Comparison of ENCODE assay signal across 14 cellular contexts in genomic region chr5:149759986-149760699, GRCh38. TPM values are rescaled to one million over a fixed set of nuclear protein-coding genes. Genes with fewer than 3 reads are reported as not detected.
DNase-seq lines count a peak whose midpoint lies in the region; ATAC-seq and TF ChIP-seq lines count a peak whose summit lies in the region.
"Had no signal": no experiment of that assay in that cellular context is flagged by ENCODE, and none has a peak within 500 bp of the region (broad histone marks: within the 10 kb centered on the region; RNA-seq: fewer than 3 reads in every experiment).

No MANE protein-coding gene starts in this region.

- no peak overlapping the region for H3K27ac Mint-ChIP-seq in WTC11
- H3K27ac Mint-ChIP-seq in stimulated activated naive CD8-positive, alpha-beta T cell treated with anti-CD3 and anti-CD28 coated beads, Interleukin-15, amount 100 ng/mL, for 72 hours: no peak overlapping the region
- H3K27ac Mint-ChIP-seq: activated naive CD8-positive, alpha-beta T cell had no signal

- H3K4me3 ChIP-seq in right cardiac atrium (ENCODE audit: low read length): no peak overlapping the region
- H3K4me3 ChIP-seq: colonic mucosa, GM12878, pancreas, uterus had no signal

- no peaks in the 10 kb centered on the region for H3K9me3 ChIP-seq in right cardiac atrium (ENCODE audit: control insufficient read depth, low read length)
- H3K9me3 ChIP-seq: colonic mucosa, pancreas, uterus had no signal

- peaks cover 5% of the 10 kb centered on the region for H3K36me3 Mint-ChIP-seq in WTC11

- no peaks in the 10 kb centered on the region for H3K27me3 ChIP-seq in right cardiac atrium (ENCODE audit: control insufficient read depth, insufficient read depth)
- H3K27me3 ChIP-seq: colonic mucosa, pancreas, uterus had no signal

- in situ Hi-C loops in ACHN (cut with HindIII; ENCODE audit: low pct_ligation_motif_present, low pct_unique_long_range_greater_than_20kb, low sequenced_read_pairs): no loop called here

- ATAC-seq in WTC11: peak; percentile 53; the same call in 1 of the 2 replicates
- peak; percentile 33 to 61 for ATAC-seq in right cardiac atrium
- ATAC-seq in stimulated activated naive CD8-positive, alpha-beta T cell treated with anti-CD3 and anti-CD28 coated beads, Interleukin-15, amount 100 ng/mL, for 72 hours: no peak
- ATAC-seq: GM12878, pancreas had no signal

- intact Hi-C loops in right cardiac atrium (cut with DNase I): no loop called here

- CTCF ChIA-PET in WTC11 (lab: Charles Lee): interaction anchor here (1.4 kb wide), 1 partner anchor 74 kb away, joined by 5 read pairs; no protein-coding TSS in a partner anchor

- no peak overlapping the region for H3K4me3 Mint-ChIP-seq in WTC11
- H3K4me3 Mint-ChIP-seq in stimulated activated naive CD8-positive, alpha-beta T cell treated with anti-CD3 and anti-CD28 coated beads, Interleukin-15, amount 100 ng/mL, for 72 hours: no peak overlapping the region
- H3K4me3 Mint-ChIP-seq: activated naive CD8-positive, alpha-beta T cell had no signal

- TF ChIP-seq CTCF in WTC11 (IDR thresholded peaks at IDR 0.05): no peak

- no peak overlapping the region for H3K27ac ChIP-seq in right cardiac atrium (ENCODE audit: low read length)
- H3K27ac ChIP-seq: colonic mucosa, pancreas, uterus had no signal

- WGBS in right cardiac atrium: 59% methylated on average over 5 of the region's 5 CpGs

- POLR2A ChIA-PET in WTC11 (lab: Charles Lee): no interaction called here

- 0 out of 2 replicates have a peak, but pooled peaks cover 6% of the 10 kb centered on the region for H3K4me1 Mint-ChIP-seq in WTC11
- H3K4me1 Mint-ChIP-seq in stimulated activated naive CD8-positive, alpha-beta T cell treated with anti-CD3 and anti-CD28 coated beads, Interleukin-15, amount 100 ng/mL, for 72 hours: peaks cover 18% of the 10 kb centered on the region

- H3K9me3 Mint-ChIP-seq in WTC11: peaks cover under 1% of the 10 kb centered on the region; the same call in 1 of the 2 replicates
- H3K9me3 Mint-ChIP-seq in stimulated activated naive CD8-positive, alpha-beta T cell treated with anti-CD3 and anti-CD28 coated beads, Interleukin-15, amount 100 ng/mL, for 72 hours: peaks cover 4 to 13% of the 10 kb centered on the region in 2 donors

- DNase-seq in ACHN (peak; percentile 52), M059J (ENCODE audit: low read depth) (peak; percentile 59), WTC11 (ENCODE audit: low spot score) (no peak), right cardiac atrium (no peak), DMS114 treated with DMSO at 0.1 percent for 48 hours (lab: John Stamatoyannopoulos, UW; ENCODE audit: unreplicated experiment) (no peak), Ammon's horn (ENCODE audit: low spot score) (no peak)
- no peak for DNase-seq in stimulated activated naive CD8-positive, alpha-beta T cell treated with anti-CD3 and anti-CD28 coated beads, Interleukin-15, amount 100 ng/mL, for 72 hours
- no peak for DNase-seq in stimulated activated CD4-positive, alpha-beta T cell treated with anti-CD3 and anti-CD28 coated beads, Interleukin-2, amount 100 ng/mL, for 24 hours
- DNase-seq: colonic mucosa, NCI-H226, pancreas, uterus had no signal

- no peaks in the 10 kb centered on the region for H3K27me3 Mint-ChIP-seq in WTC11 (ENCODE audit: low read depth)
- no peaks in the 10 kb centered on the region for H3K27me3 Mint-ChIP-seq in stimulated activated naive CD8-positive, alpha-beta T cell treated with anti-CD3 and anti-CD28 coated beads, Interleukin-15, amount 100 ng/mL, for 72 hours
- H3K27me3 Mint-ChIP-seq: activated naive CD8-positive, alpha-beta T cell had no signal

- H3K4me1 ChIP-seq in right cardiac atrium (ENCODE audit: control insufficient read depth, insufficient read depth, low read length): peaks cover 7% of the 10 kb centered on the region
- H3K4me1 ChIP-seq: pancreas, uterus had no signal

TF ChIP-seq in WTC11, 78 proteins besides CTCF, POLR2A, EP300 and RAD21:
- TF ChIP-seq SP1 (CRISPR knock-in tag; conservative IDR thresholded peaks at IDR 0.05) (no peak), NFATC4 (CRISPR knock-in tag; IDR thresholded peaks at IDR 0.05) (no peak), FOXJ3 (CRISPR knock-in tag; IDR thresholded peaks at IDR 0.05; ENCODE audit: borderline replicate concordance) (no peak), RORB (CRISPR knock-in tag; IDR thresholded peaks at IDR 0.05) (no peak), IRF2 (CRISPR knock-in tag; IDR thresholded peaks at IDR 0.05; ENCODE audit: borderline replicate concordance, low read depth) (no peak), NR2C2 (CRISPR knock-in tag; IDR thresholded peaks at IDR 0.05) (no peak), SMAD4 (CRISPR knock-in tag; IDR thresholded peaks at IDR 0.05) (no peak), ZNF396 (CRISPR knock-in tag; IDR thresholded peaks at IDR 0.05; ENCODE audit: borderline replicate concordance) (no peak)
- TF ChIP-seq, protein P1, sequence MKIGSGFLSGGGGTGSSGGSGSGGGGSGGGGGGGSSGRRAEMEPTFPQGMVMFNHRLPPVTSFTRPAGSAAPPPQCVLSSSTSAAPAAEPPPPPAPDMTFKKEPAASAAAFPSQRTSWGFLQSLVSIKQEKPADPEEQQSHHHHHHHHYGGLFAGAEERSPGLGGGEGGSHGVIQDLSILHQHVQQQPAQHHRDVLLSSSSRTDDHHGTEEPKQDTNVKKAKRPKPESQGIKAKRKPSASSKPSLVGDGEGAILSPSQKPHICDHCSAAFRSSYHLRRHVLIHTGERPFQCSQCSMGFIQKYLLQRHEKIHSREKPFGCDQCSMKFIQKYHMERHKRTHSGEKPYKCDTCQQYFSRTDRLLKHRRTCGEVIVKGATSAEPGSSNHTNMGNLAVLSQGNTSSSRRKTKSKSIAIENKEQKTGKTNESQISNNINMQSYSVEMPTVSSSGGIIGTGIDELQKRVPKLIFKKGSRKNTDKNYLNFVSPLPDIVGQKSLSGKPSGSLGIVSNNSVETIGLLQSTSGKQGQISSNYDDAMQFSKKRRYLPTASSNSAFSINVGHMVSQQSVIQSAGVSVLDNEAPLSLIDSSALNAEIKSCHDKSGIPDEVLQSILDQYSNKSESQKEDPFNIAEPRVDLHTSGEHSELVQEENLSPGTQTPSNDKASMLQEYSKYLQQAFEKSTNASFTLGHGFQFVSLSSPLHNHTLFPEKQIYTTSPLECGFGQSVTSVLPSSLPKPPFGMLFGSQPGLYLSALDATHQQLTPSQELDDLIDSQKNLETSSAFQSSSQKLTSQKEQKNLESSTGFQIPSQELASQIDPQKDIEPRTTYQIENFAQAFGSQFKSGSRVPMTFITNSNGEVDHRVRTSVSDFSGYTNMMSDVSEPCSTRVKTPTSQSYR (CRISPR knock-in tag; IDR thresholded peaks at IDR 0.05): no peak

RNA-seq across cellular contexts. Expression of gene PPARGC1B, which starts 30.0 kb away (rescaled TPM):
- 0.66 and 0.86 TPM in 2 replicates for total RNA-seq in M059J (2014; rRNA removed; shearing (Covaris generic))
- total RNA-seq in WTC11 (2021) (10.9 to 15.8 TPM (median 11.0 TPM) in 3 replicates), right cardiac atrium (10 to 100 TPM; 11.9 to 17.5 (median 13.6) TPM)
- 4.5 TPM for polyA plus RNA-seq in right cardiac atrium

Comparison
In these comparisons a context has a peak if more than half of its experiments do, and no peak if none do; other contexts are left out.
1. DNase-seq: peak in ACHN (single experiment) and M059J (single experiment); none in WTC11 (single experiment), right cardiac atrium (0 of 3), stimulated activated naive CD8-positive, alpha-beta T cell treated with anti-CD3 and anti-CD28 coated beads, Interleukin-15, amount 100 ng/mL, for 72 hours (0 of 2), DMS114 treated with DMSO at 0.1 percent for 48 hours (single experiment), stimulated activated CD4-positive, alpha-beta T cell treated with anti-CD3 and anti-CD28 coated beads, Interleukin-2, amount 100 ng/mL, for 24 hours (0 of 2) and Ammon's horn (single experiment).